ENCODE assay signal across 22 cellular contexts in genomic region chr15:71752085-71752484, GRCh38. TPM values are rescaled to one million over a fixed set of nuclear protein-coding genes. Genes with fewer than 3 reads are reported as not detected.
A peak's percentile ranks its signal among the peaks of the same experiment; 100 is the strongest.
DNase-seq lines count a peak whose midpoint lies in the region; ATAC-seq, FAIRE-seq and TF ChIP-seq lines count a peak whose summit lies in the region.
"Had no signal": no experiment of that assay in that cellular context is flagged by ENCODE, and none has a peak within 500 bp of the region (broad histone marks: within the 10 kb centered on the region; RNA-seq: fewer than 3 reads in every experiment).

No MANE protein-coding gene starts in this region.

- intact Hi-C loops in prostate gland (cut with DNase I) = no loop called here

- H3K27ac ChIP-seq in BLaER1 (no peak overlapping the region), SJCRH30 (peak overlapping the region; percentile 99), prostate gland (peak overlapping the region; percentile 7 to 51)
- H3K27ac ChIP-seq: neural progenitor cell, SK-N-MC had no signal

- peak overlapping the region; percentile 64 for H3K4me2 ChIP-seq in BLaER1
- H3K4me2 ChIP-seq: GM23338, neural progenitor cell had no signal

- no peak for TF ChIP-seq CTCF in prostate gland (IDR thresholded peaks at IDR 0.05)

- no peak for TF ChIP-seq POLR2A in prostate gland (IDR thresholded peaks at IDR 0.05)

- H3K4me3 ChIP-seq in BLaER1 = no peak overlapping the region
- H3K4me3 ChIP-seq in SJCRH30 = peak overlapping the region; percentile 0; the same call in 1 of the 2 replicates
- no peak overlapping the region for H3K4me3 ChIP-seq in prostate gland
- H3K4me3 ChIP-seq: GM23338, neural progenitor cell, psoas muscle, SK-N-MC had no signal

- no peak for FAIRE-seq in GM19239 (lab: Jason Lieb, UNC)
- FAIRE-seq: D721Med, small intestine had no signal

- H3K4me1 ChIP-seq in BLaER1 (peaks cover 51% of the 10 kb centered on the region), SJCRH30 (peaks cover 24% of the 10 kb centered on the region), prostate gland (replicated peaks) (peaks cover 3% of the 10 kb centered on the region)
- H3K4me1 ChIP-seq: neural progenitor cell, psoas muscle had no signal

- H3K27me3 ChIP-seq in BLaER1 (no peaks in the 10 kb centered on the region), SJCRH30 (no peaks in the 10 kb centered on the region), prostate gland (replicated peaks; ENCODE audit: insufficient read depth) (no peaks in the 10 kb centered on the region)
- H3K27me3 ChIP-seq: neural progenitor cell had no signal

- H3K9ac ChIP-seq in BLaER1 = no peak overlapping the region
- H3K9ac ChIP-seq: neural progenitor cell had no signal

- no peak for ATAC-seq in activated CD4-positive, CD25-positive, alpha-beta regulatory T cell treated with anti-CD3 and anti-CD28 coated beads, Interleukin-2, amount 50 U/mL, for 24 hours
- ATAC-seq: stimulated activated naive B cell treated with anti-CD40 and anti-IgM and Interleukin-4, amounts not matched to agents 10 μg/mL and 1 μg/mL and 100 μg/mL, for 72 hours had no signal

- H3K36me3 ChIP-seq in BLaER1 (no peaks in the 10 kb centered on the region), SJCRH30 (no peaks in the 10 kb centered on the region), prostate gland (no peaks in the 10 kb centered on the region)
- H3K36me3 ChIP-seq: neural progenitor cell had no signal

- H3K9me3 ChIP-seq in BLaER1 = no peaks in the 10 kb centered on the region; the same call in 1 of the 2 replicates
- H3K9me3 ChIP-seq in SJCRH30 (replicated peaks) = peaks cover 7% of the 10 kb centered on the region; the same call in 1 of the 2 replicates
- no peaks in the 10 kb centered on the region for H3K9me3 ChIP-seq in prostate gland

- DNase-seq in SJCRH30 (peak in 1 of 2 experiments; percentile 24), fibroblast of gingiva (ENCODE audit: low read depth) (peak; percentile 34), prostate gland (ENCODE audit: low spot score) (no peak), GM19239 (ENCODE audit: insufficient read length, low spot score) (no peak), NCI-H345 treated with DMSO at 0.1 percent for 48 hours (lab: John Stamatoyannopoulos, UW; ENCODE audit: unreplicated experiment) (no peak), DMS114 treated with DMSO at 0.1 percent for 48 hours (lab: John Stamatoyannopoulos, UW; ENCODE audit: unreplicated experiment) (no peak)
- DNase-seq: activated CD4-positive, alpha-beta T cell treated with anti-CD3 and anti-CD28 coated beads, Interleukin-2, amount 50 U/mL, for 4 hours; activated CD8-positive, alpha-beta memory T cell treated with anti-CD3 and anti-CD28 coated beads, Interleukin-2, amount 50 U/mL, for 4 hours; activated naive CD8-positive, alpha-beta T cell treated with anti-CD3 and anti-CD28 coated beads for 36 hours; NCI-H2081 treated with DMSO at 0.1 percent for 48 hours; stimulated activated naive B cell treated with anti-CD40 and anti-IgM and Interleukin-4, amounts not matched to agents 10 μg/mL and 1 μg/mL and 100 μg/mL, for 72 hours had no signal

- 77% methylated on average over 4 of the region's 4 CpGs for WGBS in prostate gland

- no peaks in the 10 kb centered on the region for H4K20me1 ChIP-seq in BLaER1

RNA-seq across cellular contexts. Expression of gene NR2E3, which starts 58.3 kb away (rescaled TPM):
- 4.5 and 8.8 TPM in 2 replicates for total RNA-seq in SJCRH30 (2014; rRNA removed; shearing (Covaris generic))
- total RNA-seq in prostate gland = 1 to 10 TPM in 1 of 2 donors, under 1 TPM in 1; 0.51 to 2.1 TPM
- total RNA-seq: activated naive CD8-positive, alpha-beta T cell treated with anti-CD3 and anti-CD28 coated beads for 36 hours; activated T-helper 2 cell treated with anti-CD3 and anti-CD28 coated beads, Interferon-gamma antibody, Interleukin-2, Interleukin-4, amounts not matched to agents 10 μg/mL and 5 μg/mL and 100 μg/mL, durations not matched to agents 14 hours and 24 hours and 36 hours; mononuclear cell; psoas muscle; T-helper 2 cell treated with Interferon-gamma antibody and Interleukin-4, amounts not matched to agents 100 ng/mL and 5 ng/mL, for 36 hours had no signal
